8 cellular contexts compared by ENCODE assay signal in genomic region chr1:228143480-228144212, GRCh38. TPM values are rescaled to one million over a fixed set of nuclear protein-coding genes. Genes with fewer than 3 reads are reported as not detected.
DNase-seq lines count a peak whose midpoint lies in the region; ATAC-seq, FAIRE-seq and TF ChIP-seq lines count a peak whose summit lies in the region.
"Had no signal": no experiment of that assay in that cellular context is flagged by ENCODE, and none has a peak within 500 bp of the region (broad histone marks: within the 10 kb centered on the region; RNA-seq: fewer than 3 reads in every experiment).

No MANE protein-coding gene starts in this region.

- H3K9me3 ChIP-seq in CD8-positive, alpha-beta T cell (ENCODE audit: low read length) = no peaks in the 10 kb centered on the region
- H3K9me3 ChIP-seq in GM12878 (replicated peaks; ENCODE audit: control insufficient read depth, insufficient read depth, low read length) (no peaks in the 10 kb centered on the region), neural cell (ENCODE audit: low read length) (no peaks in the 10 kb centered on the region), psoas muscle (no peaks in the 10 kb centered on the region)

- H3K79me2 ChIP-seq in GM12878 (ENCODE audit: control insufficient read depth, insufficient read depth, low read length) (peaks cover 56% of the 10 kb centered on the region), neural cell (replicated peaks; ENCODE audit: insufficient read depth, low read length) (peaks cover 26% of the 10 kb centered on the region)

- peak overlapping the region; percentile 57 for H3K27ac Mint-ChIP-seq in CD8-positive, alpha-beta T cell

- intact Hi-C loops in CD8-positive, alpha-beta T cell (cut with DNase I, micrococcal nuclease) = no loop called here
- intact Hi-C loops in GM12878 (cut with micrococcal nuclease; ENCODE audit: unreplicated experiment) (no loop called here), psoas muscle (cut with DNase I) (no loop called here)

- H3K27me3 ChIP-seq in CD8-positive, alpha-beta T cell (ENCODE audit: insufficient read depth, low read length) = no peaks in the 10 kb centered on the region
- H3K27me3 ChIP-seq in H7 (ENCODE audit: control insufficient read depth, insufficient read depth, low read length) (no peaks in the 10 kb centered on the region), GM12878 (replicated peaks in 1 of 2; ENCODE audit: control insufficient read depth in 2 of 2, insufficient read depth in 2 of 2, low read length in 1 of 2) (no peaks in the 10 kb centered on the region), neural cell (ENCODE audit: insufficient read depth, low read depth, low read length) (no peaks in the 10 kb centered on the region), psoas muscle (ENCODE audit: insufficient read depth in 3 of 3, low read length in 2 of 3) (no peaks in the 10 kb centered on the region)

- TSS peak; percentile 19 for BruUV-seq in GM12878 (replicated peaks; lab: Mats Ljungman, UMichigan)

- POLR2A ChIA-PET in CD8-positive, alpha-beta T cell (lab: Charles Lee) = interaction anchor here (1.0 to 2.9 kb wide), 4 partner anchors 8 to 23 kb away, joined by 3 to 22 read pairs (median 6); partner anchors contain the start of gene IBA57
- POLR2A ChIA-PET in GM12878 (lab: Charles Lee) = interaction anchor here (0.5 to 1.0 kb wide), 2 partner anchors 9 to 21 kb away, joined by 3 read pairs; partner anchors contain the start of gene IBA57

- no peak for ATAC-seq in CD8-positive, alpha-beta T cell
- ATAC-seq in GM12878 (no peak), psoas muscle (no peak), HG03139 (IDR thresholded peaks at IDR 0.05; ENCODE audit: unreplicated experiment) (no peak)

- no peaks in the 10 kb centered on the region for H3K27me3 Mint-ChIP-seq in CD8-positive, alpha-beta T cell (ENCODE audit: low read depth)

- TF ChIP-seq CTCF in CD8-positive, alpha-beta T cell (IDR thresholded peaks at IDR 0.05) = no peak
- TF ChIP-seq CTCF in GM12878 (IDR thresholded peaks at IDR 0.05 in 2 of 3, conservative IDR thresholded peaks at IDR 0.05 in 1 of 3; ENCODE audit: control insufficient read depth in 2 of 3, extremely low read depth in 1 of 3, insufficient read depth in 1 of 3, low read depth in 3 of 3, low read length in 3 of 3) = no peak
- TF ChIP-seq CTCF in neural cell (IDR thresholded peaks at IDR 0.05; ENCODE audit: poor library complexity, severe bottlenecking) = no peak
- no peak for TF ChIP-seq CTCF in psoas muscle (IDR thresholded peaks at IDR 0.05)

- SMC1A ChIA-PET in GM12878 (lab: Charles Lee; ENCODE audit: uncharacterized antibody, unreplicated experiment) = interaction anchor here (1.0 kb wide), 1 partner anchor 335 kb away, joined by 3 read pairs; no protein-coding TSS in a partner anchor

- peaks cover 41% of the 10 kb centered on the region for H3K4me1 ChIP-seq in CD8-positive, alpha-beta T cell (ENCODE audit: insufficient read depth, low read length)
- H3K4me1 ChIP-seq in GM12878 (ENCODE audit: control insufficient read depth, insufficient read depth, low read length) (peaks cover 12% of the 10 kb centered on the region), psoas muscle (peaks cover 30% of the 10 kb centered on the region)

- no peaks in the 10 kb centered on the region for H3K9me3 Mint-ChIP-seq in CD8-positive, alpha-beta T cell

- WGBS in GM12878 (ENCODE audit: insufficient coverage, insufficient replicate concordance, low lambda C conversion rate, missing lambda C conversion rate) = 87% methylated on average over 13 of the region's 13 CpGs
- WGBS in psoas muscle, 3 donors = 85 to 90% (median 86%) methylated on average over 13 of the region's 13 CpGs

- no peak for FAIRE-seq in GM12878 (lab: Jason Lieb, UNC)
- FAIRE-seq: GM12892 had no signal

- H2AFZ ChIP-seq in GM12878 (ENCODE audit: control insufficient read depth, low read depth, low read length) (no peak overlapping the region), neural cell (ENCODE audit: low read depth, low read length) (no peak overlapping the region)

- no peak overlapping the region for H3K4me3 ChIP-seq in CD8-positive, alpha-beta T cell (ENCODE audit: low read depth, low read length)
- H3K4me3 ChIP-seq in H7 (ENCODE audit: insufficient read depth, low read depth, low read length) (no peak overlapping the region), GM12878 (no peak overlapping the region), neural cell (ENCODE audit: low read length) (peak overlapping the region; percentile 69), psoas muscle (no peak overlapping the region)

- RAD21 ChIA-PET in GM12878 (lab: Charles Lee; ENCODE audit: unreplicated experiment) = no interaction called here

- TF ChIP-seq POLR2A in GM12878 (IDR thresholded peaks at IDR 0.05; ENCODE audit: low read depth, low read length) = no peak

- H3K4me2 ChIP-seq in GM12878 (ENCODE audit: control insufficient read depth, insufficient read depth) (peak overlapping the region; percentile 34; the same call in 1 of the 2 replicates), neural cell (ENCODE audit: low read length) (no peak overlapping the region)

- no peak overlapping the region for H3K27ac ChIP-seq in CD8-positive, alpha-beta T cell (ENCODE audit: low read depth, low read length)
- H3K27ac ChIP-seq in GM12878 (ENCODE audit: control insufficient read depth, insufficient read depth) (no peak overlapping the region), neural cell (ENCODE audit: low read length) (no peak overlapping the region), psoas muscle (no peak overlapping the region)

- H4K20me1 ChIP-seq in GM12878 (ENCODE audit: control insufficient read depth, insufficient read depth) (peaks cover 6% of the 10 kb centered on the region; the same call in 1 of the 2 replicates), neural cell (ENCODE audit: insufficient read depth) (peaks cover 16% of the 10 kb centered on the region)

- no peaks in the 10 kb centered on the region for H3F3A ChIP-seq in neural cell (ENCODE audit: insufficient read depth, low read length, poor library complexity, severe bottlenecking)

- peaks cover 32% of the 10 kb centered on the region for H3K36me3 ChIP-seq in CD8-positive, alpha-beta T cell (ENCODE audit: insufficient read depth, low read length)
- H3K36me3 ChIP-seq in H7 (replicated peaks; ENCODE audit: control insufficient read depth, insufficient read depth, low read length) (no peaks in the 10 kb centered on the region), GM12878 (ENCODE audit: control insufficient read depth in 2 of 2, insufficient read depth in 2 of 2, low read length in 1 of 2) (peaks cover 8 to 13% of the 10 kb centered on the region in 2 experiments; a peak in 3 of 4 replicates), neural cell (ENCODE audit: insufficient read depth, low read length) (no peaks in the 10 kb centered on the region), psoas muscle (ENCODE audit: insufficient read depth in 1 of 2, low read depth in 1 of 2) (peaks cover 7 to 30% of the 10 kb centered on the region in 2 donors)

- H3K4me3 Mint-ChIP-seq in CD8-positive, alpha-beta T cell = peak overlapping the region; percentile 94

- no peak overlapping the region for H3K9ac ChIP-seq in GM12878 (ENCODE audit: control insufficient read depth, insufficient read depth, low read length)
- H3K9ac ChIP-seq in neural cell (ENCODE audit: low read length) = no peak overlapping the region

- DNase-seq in CD8-positive, alpha-beta T cell = peak in 1 of 7 experiments; percentile 42
- DNase-seq in H7 (peak; percentile 49), GM12878 (ENCODE audit: low read depth, low spot score) (no peak), activated gamma-delta T cell treated with Interleukin-2 at 50 U/mL for 16 hours (no peak), psoas muscle (no peak)

- peaks cover 46% of the 10 kb centered on the region for H3K4me1 Mint-ChIP-seq in CD8-positive, alpha-beta T cell (ENCODE audit: low read depth)

- peaks cover 36% of the 10 kb centered on the region for H3K36me3 Mint-ChIP-seq in CD8-positive, alpha-beta T cell

- TF ChIP-seq EP300 in GM12878 (IDR thresholded peaks at IDR 0.05; ENCODE audit: borderline replicate concordance in 1 of 2, control insufficient read depth in 1 of 2, low read depth in 2 of 2, low read length in 2 of 2) (no peak), neural cell (conservative IDR thresholded peaks at IDR 0.05; ENCODE audit: poor library complexity, severe bottlenecking) (no peak)

- H3K9me2 ChIP-seq in neural cell (ENCODE audit: insufficient read depth, low read length) = no peaks in the 10 kb centered on the region

- no peak for TF ChIP-seq RAD21 in GM12878 (IDR thresholded peaks at IDR 0.05; ENCODE audit: insufficient read depth, low read depth, low read length)
- no peak for TF ChIP-seq RAD21 in neural cell (conservative IDR thresholded peaks at IDR 0.05)

- in situ Hi-C loops in GM12878 (cut with MboI) = no loop called here

- CTCF ChIA-PET in CD8-positive, alpha-beta T cell (lab: Charles Lee) = interaction anchor here (1.5 to 2.1 kb wide), 2 partner anchors 12 to 22 kb away, joined by 4 to 6 read pairs; partner anchors contain the start of gene IBA57
- CTCF ChIA-PET in GM12878 (lab: Yijun Ruan, JAX) = interaction anchor here (0.6 to 2.4 kb wide), 4 partner anchors 13 to 401 kb away, joined by 3 to 18 read pairs (median 6); partner anchors contain the start of gene IBA57

RNA-seq across cellular contexts. Expression of gene GUK1, which starts 3.6 kb away (rescaled TPM):
- total RNA-seq in CD8-positive, alpha-beta T cell = 100 to 1,000 TPM; 548 to 551 TPM
- 216 and 224 TPM in 2 replicates for total RNA-seq in H7 (2014; rRNA removed; shearing (Covaris generic))
- 142 and 146 TPM in 2 replicates for total RNA-seq in GM12878 (2013; cell fraction: nucleolus; rRNA removed)
- total RNA-seq in GM12878 (2014; rRNA removed) (214 and 235 TPM in 2 replicates), GM12878 (2014; rRNA removed; fragmentation: Illumina TruSeq; extraction: Trizol) (82.0 and 98.3 TPM in 2 replicates), GM12878 (2021) (183 and 195 TPM in 2 replicates), psoas muscle (100 to 1,000 TPM in 1 of 4 donors, 10 to 100 TPM in 3; 90.2 to 122 (median 92.8) TPM)
- 101 TPM for polyA plus RNA-seq in GM12878 (2011; ENCODE audit: low read depth)
- polyA plus RNA-seq in GM12878 (2011; rRNA removed) (107 and 224 TPM in 2 replicates), GM12878 (2014; fragmentation: Illumina TruSeq; extraction: Trizol) (4.2 and 28.9 TPM in 2 replicates), GM12878 (2014; fragmentation: Nextera tagmentation; extraction: Ambion mirVana) (10 to 100 TPM in 1 of 2 experiments, 1 to 10 TPM in 1; 6.3 to 39.2 TPM), GM12878 (2014; rRNA removed) (227 and 264 TPM in 2 replicates), GM12878 (2016; fragmentation: Nextera tagmentation; extraction: Ambion mirVana) (100 to 1,000 TPM; 349 to 357 TPM), neural cell (502 and 527 TPM in 2 replicates), psoas muscle (100 to 1,000 TPM; 161 to 271 (median 166) TPM)
- polyA plus RNA-seq in GM12878 (2011; cell fraction: cytosol; rRNA removed) = 381 and 606 TPM in 2 replicates
- 634 and 756 TPM in 2 replicates for polyA plus RNA-seq in GM12878 (2011; cell fraction: nucleus; rRNA removed)
- 190 and 243 TPM in 2 replicates for polyA plus RNA-seq in GM12878 (2012)
- 103 and 217 TPM in 2 replicates for polyA minus RNA-seq in GM12878 (2011; rRNA and poly(A)+ RNA removed)
- 59.5 and 69.8 TPM in 2 replicates for polyA minus RNA-seq in GM12878 (2011; cell fraction: cytosol; rRNA and poly(A)+ RNA removed)
- polyA minus RNA-seq in GM12878 (2011; cell fraction: nucleus; rRNA and poly(A)+ RNA removed) = 116 and 141 TPM in 2 replicates
- 186 and 206 TPM in 2 replicates for polyA minus RNA-seq in neural cell

RNA-seq across cellular contexts. Expression of gene GJC2, which starts 6.1 kb away (rescaled TPM):
- total RNA-seq in CD8-positive, alpha-beta T cell = 1 to 10 TPM; 5.9 to 8.2 TPM
- total RNA-seq in H7 (2014; rRNA removed; shearing (Covaris generic)) = 1.7 TPM in 2 replicates
- total RNA-seq in GM12878 (2013; cell fraction: nucleolus; rRNA removed) = 0.27 and 0.65 TPM in 2 replicates
- total RNA-seq in GM12878 (2014; rRNA removed) (0.06 and 0.11 TPM in 2 replicates), GM12878 (2014; rRNA removed; fragmentation: Illumina TruSeq; extraction: Trizol) (0.09 TPM in 2 replicates), GM12878 (2021) (0.44 TPM in 1 of 2 replicates, not detected in the other), psoas muscle (under 1 TPM; 0.37 to 0.92 (median 0.52) TPM)
- not detected for polyA plus RNA-seq in GM12878 (2011; ENCODE audit: low read depth)
- polyA plus RNA-seq in GM12878 (2011; rRNA removed) (0.03 and 0.04 TPM in 2 replicates), GM12878 (2014; fragmentation: Illumina TruSeq; extraction: Trizol) (0.04 TPM in 1 of 2 replicates, not detected in the other), GM12878 (2014; fragmentation: Nextera tagmentation; extraction: Ambion mirVana) (not detected), GM12878 (2014; rRNA removed) (0.26 and 0.32 TPM in 2 replicates), GM12878 (2016; fragmentation: Nextera tagmentation; extraction: Ambion mirVana) (not detected), neural cell (1.7 and 2.3 TPM in 2 replicates), psoas muscle (under 1 TPM; 0.19 to 0.40 (median 0.20) TPM)
- polyA plus RNA-seq in GM12878 (2011; cell fraction: cytosol; rRNA removed) = 0.06 and 0.07 TPM in 2 replicates
- polyA plus RNA-seq in GM12878 (2011; cell fraction: nucleus; rRNA removed) = 0.24 and 0.51 TPM in 2 replicates
- 0.15 and 0.22 TPM in 2 replicates for polyA plus RNA-seq in GM12878 (2012)
- 0.21 TPM in 1 of 2 replicates, not detected in the other for polyA minus RNA-seq in GM12878 (2011; rRNA and poly(A)+ RNA removed)
- polyA minus RNA-seq in GM12878 (2011; cell fraction: cytosol; rRNA and poly(A)+ RNA removed) = not detected in 2 replicates
- polyA minus RNA-seq in GM12878 (2011; cell fraction: nucleus; rRNA and poly(A)+ RNA removed) = 0.24 and 0.96 TPM in 2 replicates
- polyA minus RNA-seq in neural cell = 1.7 and 2.4 TPM in 2 replicates

RNA-seq across cellular contexts. Expression of gene IBA57, which starts 22.0 kb away (rescaled TPM):
- total RNA-seq in CD8-positive, alpha-beta T cell = 10 to 100 TPM; 23.5 to 23.8 TPM
- 21.2 and 23.3 TPM in 2 replicates for total RNA-seq in H7 (2014; rRNA removed; shearing (Covaris generic))
- total RNA-seq in GM12878 (2013; cell fraction: nucleolus; rRNA removed) = 3.6 and 5.1 TPM in 2 replicates
- 6.0 and 6.9 TPM in 2 replicates for total RNA-seq in GM12878 (2014; rRNA removed)
- 1.3 and 1.5 TPM in 2 replicates for total RNA-seq in GM12878 (2014; rRNA removed; fragmentation: Illumina TruSeq; extraction: Trizol)
- 6.9 and 8.5 TPM in 2 replicates for total RNA-seq in GM12878 (2021)
- polyA plus RNA-seq in GM12878 (2011; ENCODE audit: low read depth) = 2.1 TPM
- polyA plus RNA-seq in GM12878 (2011; rRNA removed) = 1.4 and 2.9 TPM in 2 replicates
- polyA plus RNA-seq in GM12878 (2011; cell fraction: cytosol; rRNA removed) = 3.5 and 8.3 TPM in 2 replicates
- polyA plus RNA-seq in GM12878 (2011; cell fraction: nucleus; rRNA removed) = 5.4 and 7.1 TPM in 2 replicates
- polyA plus RNA-seq in GM12878 (2012) = 2.0 and 3.3 TPM in 2 replicates
- polyA plus RNA-seq in GM12878 (2014; fragmentation: Illumina TruSeq; extraction: Trizol) = 1.2 and 1.3 TPM in 2 replicates
- under 1 TPM; 0.51 to 0.60 TPM for polyA plus RNA-seq in GM12878 (2014; fragmentation: Nextera tagmentation; extraction: Ambion mirVana)
- 4.6 and 6.7 TPM in 2 replicates for polyA plus RNA-seq in GM12878 (2014; rRNA removed)
- 1 to 10 TPM; 6.0 to 8.6 TPM for polyA plus RNA-seq in GM12878 (2016; fragmentation: Nextera tagmentation; extraction: Ambion mirVana)
- polyA minus RNA-seq in GM12878 (2011; rRNA and poly(A)+ RNA removed) = 2.0 and 5.2 TPM in 2 replicates
- polyA minus RNA-seq in GM12878 (2011; cell fraction: cytosol; rRNA and poly(A)+ RNA removed) = 0.83 and 2.3 TPM in 2 replicates
- polyA minus RNA-seq in GM12878 (2011; cell fraction: nucleus; rRNA and poly(A)+ RNA removed) = 1.8 and 3.3 TPM in 2 replicates
- 5.5 TPM in 2 replicates for polyA plus RNA-seq in neural cell
- polyA minus RNA-seq in neural cell = 6.7 and 8.8 TPM in 2 replicates
- total RNA-seq in psoas muscle = 10 to 100 TPM; 11.3 to 26.2 (median 17.8) TPM
- 10 to 100 TPM in 2 of 3 donors, 1 to 10 TPM in 1; 7.7 to 16.0 (median 11.5) TPM for polyA plus RNA-seq in psoas muscle

RNA-seq across cellular contexts. Expression of gene MRPL55, which starts 34.5 kb away (rescaled TPM):
- 10 to 100 TPM; 90.2 to 90.7 TPM for total RNA-seq in CD8-positive, alpha-beta T cell
- total RNA-seq in H7 (2014; rRNA removed; shearing (Covaris generic)) = 109 and 172 TPM in 2 replicates
- total RNA-seq in GM12878 (2013; cell fraction: nucleolus; rRNA removed) = 43.8 and 45.7 TPM in 2 replicates
- total RNA-seq in GM12878 (2014; rRNA removed) (81.9 and 93.4 TPM in 2 replicates), GM12878 (2014; rRNA removed; fragmentation: Illumina TruSeq; extraction: Trizol) (25.5 and 35.1 TPM in 2 replicates), GM12878 (2021) (47.6 and 54.9 TPM in 2 replicates), psoas muscle (10 to 100 TPM; 35.7 to 43.4 (median 39.2) TPM)
- polyA plus RNA-seq in GM12878 (2011; ENCODE audit: low read depth) = 30.7 TPM
- polyA plus RNA-seq in GM12878 (2011; rRNA removed) (17.0 and 39.3 TPM in 2 replicates), GM12878 (2014; fragmentation: Illumina TruSeq; extraction: Trizol) (8.8 and 42.1 TPM in 2 replicates), GM12878 (2014; fragmentation: Nextera tagmentation; extraction: Ambion mirVana) (10 to 100 TPM; 15.1 to 56.7 TPM), GM12878 (2014; rRNA removed) (91.0 and 96.3 TPM in 2 replicates), GM12878 (2016; fragmentation: Nextera tagmentation; extraction: Ambion mirVana) (100 to 1,000 TPM; 129 to 143 TPM), neural cell (168 and 178 TPM in 2 replicates), psoas muscle (10 to 100 TPM; 70.9 to 86.2 (median 81.8) TPM)
- polyA plus RNA-seq in GM12878 (2011; cell fraction: cytosol; rRNA removed) = 66.7 and 115 TPM in 2 replicates
- polyA plus RNA-seq in GM12878 (2011; cell fraction: nucleus; rRNA removed) = 172 and 194 TPM in 2 replicates
- 45.5 and 64.1 TPM in 2 replicates for polyA plus RNA-seq in GM12878 (2012)
- 24.7 and 44.2 TPM in 2 replicates for polyA minus RNA-seq in GM12878 (2011; rRNA and poly(A)+ RNA removed)
- 16.6 and 20.5 TPM in 2 replicates for polyA minus RNA-seq in GM12878 (2011; cell fraction: cytosol; rRNA and poly(A)+ RNA removed)
- polyA minus RNA-seq in GM12878 (2011; cell fraction: nucleus; rRNA and poly(A)+ RNA removed) = 31.3 and 40.2 TPM in 2 replicates
- 39.2 and 54.3 TPM in 2 replicates for polyA minus RNA-seq in neural cell

RNA-seq across cellular contexts. Expression of gene C1orf35, which starts 40.5 kb away (rescaled TPM):
- total RNA-seq in CD8-positive, alpha-beta T cell = 10 to 100 TPM; 28.4 to 30.2 TPM
- total RNA-seq in H7 (2014; rRNA removed; shearing (Covaris generic)) = 38.9 and 45.7 TPM in 2 replicates
- total RNA-seq in GM12878 (2013; cell fraction: nucleolus; rRNA removed) = 5.5 and 6.0 TPM in 2 replicates
- 14.0 and 14.6 TPM in 2 replicates for total RNA-seq in GM12878 (2014; rRNA removed)
- 5.9 and 6.7 TPM in 2 replicates for total RNA-seq in GM12878 (2014; rRNA removed; fragmentation: Illumina TruSeq; extraction: Trizol)
- total RNA-seq in GM12878 (2021) = 20.8 and 21.5 TPM in 2 replicates
- 5.1 TPM for polyA plus RNA-seq in GM12878 (2011; ENCODE audit: low read depth)
- 3.1 and 6.6 TPM in 2 replicates for polyA plus RNA-seq in GM12878 (2011; rRNA removed)
- 10.1 and 14.3 TPM in 2 replicates for polyA plus RNA-seq in GM12878 (2011; cell fraction: cytosol; rRNA removed)
- polyA plus RNA-seq in GM12878 (2011; cell fraction: nucleus; rRNA removed) = 23.8 and 28.1 TPM in 2 replicates
- polyA plus RNA-seq in GM12878 (2012) = 13.2 and 16.0 TPM in 2 replicates
- 1.6 and 5.5 TPM in 2 replicates for polyA plus RNA-seq in GM12878 (2014; fragmentation: Illumina TruSeq; extraction: Trizol)
- 1 to 10 TPM; 2.5 to 4.8 TPM for polyA plus RNA-seq in GM12878 (2014; fragmentation: Nextera tagmentation; extraction: Ambion mirVana)
- polyA plus RNA-seq in GM12878 (2014; rRNA removed) = 18.8 and 19.5 TPM in 2 replicates
- 10 to 100 TPM; 26.7 to 27.0 TPM for polyA plus RNA-seq in GM12878 (2016; fragmentation: Nextera tagmentation; extraction: Ambion mirVana)
- polyA minus RNA-seq in GM12878 (2011; rRNA and poly(A)+ RNA removed) = 1.2 and 2.7 TPM in 2 replicates
- 1.8 and 2.7 TPM in 2 replicates for polyA minus RNA-seq in GM12878 (2011; cell fraction: cytosol; rRNA and poly(A)+ RNA removed)
- 3.5 and 4.8 TPM in 2 replicates for polyA minus RNA-seq in GM12878 (2011; cell fraction: nucleus; rRNA and poly(A)+ RNA removed)
- 32.8 and 37.5 TPM in 2 replicates for polyA plus RNA-seq in neural cell
- polyA minus RNA-seq in neural cell = 12.3 and 12.7 TPM in 2 replicates
- 1 to 10 TPM; 3.6 to 6.5 (median 5.1) TPM for total RNA-seq in psoas muscle
- polyA plus RNA-seq in psoas muscle = 1 to 10 TPM; 5.7 to 8.2 (median 7.8) TPM
